Comparison of ENCODE assay signal across 8 cellular contexts in genomic region chr19:3573858-3574637, GRCh38. TPM values are rescaled to one million over a fixed set of nuclear protein-coding genes. Genes with fewer than 3 reads are reported as not detected.
DNase-seq lines count a peak whose midpoint lies in the region; ATAC-seq and TF ChIP-seq lines count a peak whose summit lies in the region.

No MANE protein-coding gene starts in this region.

- peak; percentile 77 for ATAC-seq in upper lobe of right lung

- peak; percentile 89 for DNase-seq in GM10248 (ENCODE audit: extremely low spot score)
- peak; percentile 25 for DNase-seq in NCI-H1105 treated with DMSO at 0.1 percent for 48 hours (lab: John Stamatoyannopoulos, UW)
- DNase-seq in T-helper 1 cell: peak; percentile 67 to 92 (median 76)
- DNase-seq in amniotic epithelial cell (ENCODE audit: low read depth): peak; percentile 94
- peak; percentile 77 for DNase-seq in left ventricle myocardium inferior
- peak; percentile 97 for DNase-seq in posterior vena cava (ENCODE audit: low spot score)
- DNase-seq in upper lobe of right lung: peak; percentile 98
- no peak for DNase-seq in cortex of kidney (lab: John Stamatoyannopoulos, UW)

- CTCF ChIA-PET in GM10248 (lab: Yijun Ruan, JAX): no interaction called here

- H3K36me3 ChIP-seq in left ventricle myocardium inferior (peaks cover 2% of the 10 kb centered on the region), upper lobe of right lung (no peaks in the 10 kb centered on the region)

- H3K27ac ChIP-seq in left ventricle myocardium inferior (replicated peaks): no peak overlapping the region
- H3K27ac ChIP-seq in upper lobe of right lung: no peak overlapping the region

- no peaks in the 10 kb centered on the region for H3K27me3 ChIP-seq in left ventricle myocardium inferior (ENCODE audit: low read depth)
- no peaks in the 10 kb centered on the region for H3K27me3 ChIP-seq in upper lobe of right lung

- peaks cover 34% of the 10 kb centered on the region for H3K4me1 ChIP-seq in left ventricle myocardium inferior
- peaks cover 16% of the 10 kb centered on the region for H3K4me1 ChIP-seq in upper lobe of right lung

- H3K4me3 ChIP-seq in left ventricle myocardium inferior (peak overlapping the region; percentile 100), upper lobe of right lung (peak overlapping the region; percentile 79)

- H3K9me3 ChIP-seq in left ventricle myocardium inferior (replicated peaks) (no peaks in the 10 kb centered on the region), upper lobe of right lung (no peaks in the 10 kb centered on the region)

- intact Hi-C loops in left ventricle myocardium inferior (cut with micrococcal nuclease): no loop called here
- intact Hi-C loops in posterior vena cava (cut with DNase I): no loop called here
- intact Hi-C loops in upper lobe of right lung (cut with DNase I): no loop called here

- TF ChIP-seq CTCF in GM10248 (IDR thresholded peaks at IDR 0.05; ENCODE audit: control extremely low read depth, extremely low read depth, low read depth, missing control alignments): no peak
- no peak for TF ChIP-seq CTCF in left ventricle myocardium inferior (IDR thresholded peaks at IDR 0.05; ENCODE audit: borderline replicate concordance)
- no peak for TF ChIP-seq CTCF in upper lobe of right lung (IDR thresholded peaks at IDR 0.05)

- POLR2A ChIA-PET in GM10248 (lab: Yijun Ruan, JAX): no interaction called here

RNA-seq across cellular contexts. Expression of gene HMG20B, which starts 1.3 kb away (rescaled TPM):
- 34.8 TPM for total RNA-seq in left ventricle myocardium inferior
- 100 to 1,000 TPM in 1 of 2 donors, 10 to 100 TPM in 1; 96.8 to 111 TPM for total RNA-seq in posterior vena cava
- total RNA-seq in upper lobe of right lung: 60.0 TPM

RNA-seq across cellular contexts. Expression of gene GIPC3, which starts 11.2 kb away (rescaled TPM):
- total RNA-seq in left ventricle myocardium inferior (1.6 TPM), posterior vena cava (10 to 100 TPM; 13.9 to 14.6 TPM), upper lobe of right lung (6.5 TPM)

RNA-seq across cellular contexts. Expression of gene MFSD12, which starts 16.7 kb away (rescaled TPM):
- total RNA-seq in left ventricle myocardium inferior: 23.5 TPM
- total RNA-seq in posterior vena cava: 10 to 100 TPM; 49.6 to 52.7 TPM
- total RNA-seq in upper lobe of right lung: 95.9 TPM

RNA-seq across cellular contexts. Expression of gene TBXA2R, which starts 32.6 kb away (rescaled TPM):
- total RNA-seq in left ventricle myocardium inferior: 2.3 TPM
- total RNA-seq in posterior vena cava: 10 to 100 TPM; 46.9 to 49.6 TPM
- 4.7 TPM for total RNA-seq in upper lobe of right lung

RNA-seq across cellular contexts. Expression of gene TEKTIP1, which starts 35.1 kb away (rescaled TPM):
- total RNA-seq in left ventricle myocardium inferior (not detected), posterior vena cava (1 to 10 TPM in 1 of 2 donors, under 1 TPM in 1; 0.90 to 2.6 TPM), upper lobe of right lung (3.2 TPM)
